Comparison of ENCODE assay signal across 1 cellular context in genomic region chr1:207853372-207853757, GRCh38.
TF ChIP-seq lines count a peak whose summit lies in the region.

No MANE protein-coding gene starts in this region.

TF ChIP-seq in liver, 16 proteins besides CTCF, POLR2A, EP300 and RAD21 (continued from another document):
- TF ChIP-seq MAX (IDR thresholded peaks at IDR 0.05) (no peak), EGR1 (IDR thresholded peaks at IDR 0.05; ENCODE audit: low read depth in 2 of 2) (no peak), NR2F2 (IDR thresholded peaks at IDR 0.05) (peak; percentile 84)
